8 cellular contexts compared by ENCODE assay signal in the genomic region with DNA sequence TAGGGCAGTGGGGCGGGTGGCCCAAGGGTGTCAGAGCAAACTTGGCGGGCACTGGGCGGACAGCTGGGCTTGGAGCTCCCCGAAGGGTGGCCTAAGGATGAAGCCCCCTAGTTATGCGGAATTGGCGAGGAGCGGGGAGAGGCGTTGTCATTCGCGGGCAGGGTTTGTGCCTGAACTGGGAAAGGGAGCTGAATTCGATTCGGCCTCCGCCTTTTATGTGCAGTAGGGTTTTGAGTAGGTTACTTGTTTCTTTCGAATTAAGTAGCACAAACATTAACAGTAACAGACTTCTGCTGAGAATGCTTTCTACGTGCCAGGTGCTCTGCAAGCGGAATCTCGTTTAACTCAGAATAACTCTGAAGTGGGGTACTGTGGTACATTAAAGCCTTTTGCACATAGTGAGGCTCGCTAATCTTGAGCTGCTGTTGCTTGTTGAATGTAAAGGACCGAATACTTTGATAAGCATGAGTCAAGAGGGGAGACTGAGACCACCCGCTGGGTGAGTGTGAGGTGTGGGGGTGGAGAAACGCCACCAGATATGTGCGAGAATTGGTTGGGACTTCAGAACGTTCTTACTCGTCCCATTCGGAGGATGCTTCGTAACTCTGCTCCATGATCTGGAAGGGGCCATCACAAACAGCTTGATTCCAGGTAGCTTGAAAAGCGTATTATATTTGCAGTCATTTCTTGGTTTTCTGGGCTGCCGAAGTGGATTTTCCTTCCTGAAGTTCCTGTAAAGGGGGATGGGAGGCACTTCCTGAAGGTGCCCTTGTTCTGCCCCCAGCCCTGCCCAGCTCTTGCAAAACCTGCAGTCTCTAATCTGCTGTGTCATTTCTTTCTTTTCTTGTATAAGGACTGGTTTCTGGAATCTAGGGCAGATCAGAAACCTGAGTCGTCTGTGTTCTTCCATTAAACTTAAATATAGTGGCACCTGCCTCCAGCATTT. TPM values are rescaled to one million over a fixed set of nuclear protein-coding genes. Genes with fewer than 3 reads are reported as not detected.
DNase-seq lines count a peak whose midpoint lies in the region; ATAC-seq and TF ChIP-seq lines count a peak whose summit lies in the region.

No MANE protein-coding gene starts in this region.

- H4K20me1 ChIP-seq in SK-N-SH (ENCODE audit: insufficient read depth) (peaks cover 18% of the 10 kb centered on the region; the same call in 1 of the 2 replicates), PC-3 (ENCODE audit: low read length) (peaks cover 13% of the 10 kb centered on the region)

- peak overlapping the region; percentile 76 to 99 for H3K4me3 ChIP-seq in SK-N-SH (ENCODE audit: low read depth in 2 of 2, low read length in 1 of 2)
- peak overlapping the region; percentile 96 for H3K4me3 ChIP-seq in PC-3 (ENCODE audit: low read length)
- H3K4me3 ChIP-seq in mucosa of descending colon: peak overlapping the region; percentile 98

- POLR2A ChIA-PET in SK-N-SH (lab: Yijun Ruan, JAX) (interaction anchor here (0.9 to 1.4 kb wide), 5 partner anchors 19 to 146 kb away, joined by 3 to 6 read pairs (median 5); partner anchors contain the start of gene NDRG3), PC-3 (lab: Charles Lee; ENCODE audit: unreplicated experiment) (interaction anchor here (0.5 to 0.7 kb wide), 3 partner anchors 115 to 433 kb away, joined by 3 to 4 read pairs (median 3); no protein-coding TSS in a partner anchor)

- H3K4me2 ChIP-seq in SK-N-SH (peak overlapping the region; percentile 85), PC-3 (ENCODE audit: low read length) (peak overlapping the region; percentile 91)

- peak overlapping the region; percentile 88; the same call in 1 of the 2 replicates for H2AFZ ChIP-seq in SK-N-SH (ENCODE audit: low read depth)
- peak overlapping the region; percentile 75 for H2AFZ ChIP-seq in PC-3 (ENCODE audit: low read length)

- H3K9ac ChIP-seq in SK-N-SH: peak overlapping the region; percentile 92
- peak overlapping the region; percentile 97 for H3K9ac ChIP-seq in PC-3 (ENCODE audit: low read length)

- H3K4me1 Mint-ChIP-seq in chondrocyte (ENCODE audit: low read depth): peaks cover 23% of the 10 kb centered on the region

- peaks cover 3% of the 10 kb centered on the region for H3K36me3 Mint-ChIP-seq in chondrocyte (ENCODE audit: low read depth)

- TF ChIP-seq CTCF in SK-N-SH (IDR thresholded peaks at IDR 0.05): no peak
- TF ChIP-seq CTCF in PC-3 (conservative IDR thresholded peaks at IDR 0.05; ENCODE audit: low read depth, low read length): no peak
- TF ChIP-seq CTCF in chondrocyte (IDR thresholded peaks at IDR 0.05): no peak
- TF ChIP-seq CTCF in mucosa of descending colon (IDR thresholded peaks at IDR 0.05): no peak

- H3K27ac ChIP-seq in SK-N-SH (ENCODE audit: low read depth in 2 of 2, low read length in 1 of 2) (peak overlapping the region; percentile 29 to 73; a peak in 3 of 4 replicates), PC-3 (ENCODE audit: low read length) (peak overlapping the region; percentile 38)

- H3K79me2 ChIP-seq in SK-N-SH (ENCODE audit: insufficient read depth): peaks cover 38% of the 10 kb centered on the region
- H3K79me2 ChIP-seq in PC-3 (ENCODE audit: low read length): peaks cover 40% of the 10 kb centered on the region

- no peaks in the 10 kb centered on the region for H3K9me2 ChIP-seq in SK-N-SH
- H3K9me2 ChIP-seq in PC-3 (replicated peaks; ENCODE audit: low read length): no peaks in the 10 kb centered on the region

- ATAC-seq in SK-N-SH treated with all-trans-retinoic acid at 6 μM for 48 hours (no peak), PC-3 (no peak), mucosa of descending colon (peak; percentile 19), GM19023 (IDR thresholded peaks at IDR 0.05; ENCODE audit: unreplicated experiment) (no peak)

- peaks cover 13 to 31% of the 10 kb centered on the region in 2 experiments for H3K36me3 ChIP-seq in SK-N-SH (replicated peaks in 1 of 2; ENCODE audit: control insufficient read depth in 1 of 2, insufficient read depth in 2 of 2, low read length in 1 of 2)
- peaks cover 30% of the 10 kb centered on the region for H3K36me3 ChIP-seq in PC-3 (ENCODE audit: low read depth, low read length)
- peaks cover 2% of the 10 kb centered on the region for H3K36me3 ChIP-seq in mucosa of descending colon (ENCODE audit: low read depth)

- H3K4me1 ChIP-seq in SK-N-SH (ENCODE audit: control insufficient read depth in 1 of 2, insufficient read depth in 2 of 2, low read depth in 1 of 2, low read length in 1 of 2) (peaks cover 4 to 12% of the 10 kb centered on the region in 2 experiments; a peak in 1 of 4 replicates), PC-3 (ENCODE audit: insufficient read depth, low read length) (peaks cover 17% of the 10 kb centered on the region), mucosa of descending colon (ENCODE audit: low read depth) (peaks cover 23% of the 10 kb centered on the region)

- CTCF ChIA-PET in SK-N-SH (lab: Yijun Ruan, JAX) (interaction anchor here (0.7 to 3.9 kb wide), 25 partner anchors 8 to 404 kb away, joined by 3 to 37 read pairs (median 4); partner anchors contain the start of genes DSN1, NDRG3 and TGIF2), PC-3 (lab: Charles Lee) (interaction anchor here (0.5 to 1.1 kb wide), 7 partner anchors 9 to 148 kb away, joined by 3 to 12 read pairs (median 3); no protein-coding TSS in a partner anchor)

- intact Hi-C loops in PC-3 (cut with micrococcal nuclease): loop anchor here (10.0 kb wide), 1 partner anchor 258 kb away; a partner anchor contains a TSS
- intact Hi-C loops in mucosa of descending colon (cut with DNase I, micrococcal nuclease): loop anchor here in 1 of 2 donors (5.0 kb wide), 1 partner anchor 49 kb away; no protein-coding TSS in a partner anchor

- H3K27ac Mint-ChIP-seq in chondrocyte (ENCODE audit: unreplicated experiment): peak overlapping the region; percentile 93

- H3K9me3 ChIP-seq in SK-N-SH (no peaks in the 10 kb centered on the region), PC-3 (ENCODE audit: low read length) (no peaks in the 10 kb centered on the region), mucosa of descending colon (no peaks in the 10 kb centered on the region)

- H3K9me3 Mint-ChIP-seq in chondrocyte (ENCODE audit: low read depth): no peaks in the 10 kb centered on the region

- H3K27me3 ChIP-seq in SK-N-SH (ENCODE audit: insufficient read depth) (no peaks in the 10 kb centered on the region), PC-3 (ENCODE audit: low read length) (no peaks in the 10 kb centered on the region)

- H3K4me3 Mint-ChIP-seq in chondrocyte (ENCODE audit: unreplicated experiment): peak overlapping the region; percentile 89

- H3F3A ChIP-seq in SK-N-SH (replicated peaks; ENCODE audit: insufficient read depth): peaks cover 3% of the 10 kb centered on the region
- no peaks in the 10 kb centered on the region for H3F3A ChIP-seq in PC-3 (ENCODE audit: low read length, unreplicated experiment)

- no peak for TF ChIP-seq RAD21 in SK-N-SH (IDR thresholded peaks at IDR 0.05; ENCODE audit: low read length)

- no peak for TF ChIP-seq EP300 in SK-N-SH (IDR thresholded peaks at IDR 0.05; ENCODE audit: borderline replicate concordance in 1 of 2, low read depth in 1 of 2, low read length in 1 of 2)

- no peaks in the 10 kb centered on the region for H3K27me3 Mint-ChIP-seq in chondrocyte (ENCODE audit: low read depth)

- TSS peak; percentile 62 for BruUV-seq in PC-3 (replicated peaks; lab: Mats Ljungman, UMichigan)

- WGBS in SK-N-SH (ENCODE audit: low lambda C conversion rate): 3% methylated on average over 29 of the region's 29 CpGs

- DNase-seq in SK-N-SH (no peak), PC-3 (peak; percentile 32), chondrocyte (ENCODE audit: low spot score) (no peak), mucosa of descending colon (peak in 1 of 3 donors; percentile 42), GM19240 (ENCODE audit: insufficient read length, low spot score) (no peak)
- DNase-seq in activated CD4-positive, alpha-beta T cell treated with anti-CD3 and anti-CD28 coated beads, Interleukin-2, amount 50 U/mL, for 4 hours: no peak

TF ChIP-seq in SK-N-SH, 30 proteins besides CTCF, POLR2A, EP300 and RAD21:
- TF ChIP-seq ELF1 (IDR thresholded peaks at IDR 0.05) (0 out of 2 replicates have a peak, but pooled peaks have one; percentile 14), SIN3A (IDR thresholded peaks at IDR 0.05; ENCODE audit: borderline replicate concordance, low read depth, low read length) (no peak), FOXJ3 (CRISPR knock-in tag; IDR thresholded peaks at IDR 0.05) (no peak)

TF ChIP-seq in SK-N-SH treated with all-trans-retinoic acid at 6 μM for 48 hours, 23 proteins besides CTCF, POLR2A, EP300 and RAD21 (continues in another document):
- no peak for TF ChIP-seq POU6F1 (CRISPR knock-in tag; IDR thresholded peaks at IDR 0.05; ENCODE audit: borderline replicate concordance, low read depth)
- TF ChIP-seq BACH2 (CRISPR knock-in tag; IDR thresholded peaks at IDR 0.05; ENCODE audit: borderline replicate concordance): no peak

RNA-seq across cellular contexts. Expression of gene RAB5IF, which starts 0.9 kb away (rescaled TPM):
- 91.1 and 108 TPM in 2 replicates for polyA plus RNA-seq in SK-N-SH (2012; rRNA removed)
- polyA plus RNA-seq in SK-N-SH (2012; cell fraction: cytosol; rRNA removed): 117 and 118 TPM in 2 replicates
- 46.3 and 65.7 TPM in 2 replicates for polyA plus RNA-seq in SK-N-SH (2012; cell fraction: nucleus; rRNA removed)
- 217 and 255 TPM in 2 replicates for total RNA-seq in PC-3 (2014; rRNA removed)
- 71.3 to 74.0 TPM (median 71.5 TPM) in 3 replicates for total RNA-seq in chondrocyte
- 100 to 1,000 TPM in 2 of 3 donors, 10 to 100 TPM in 1; 96.2 to 150 (median 128) TPM for total RNA-seq in mucosa of descending colon

RNA-seq across cellular contexts. Expression of gene TGIF2, which starts 33.0 kb away (rescaled TPM):
- 10.3 and 10.8 TPM in 2 replicates for polyA plus RNA-seq in SK-N-SH (2012; rRNA removed)
- polyA plus RNA-seq in SK-N-SH (2012; cell fraction: cytosol; rRNA removed): 9.4 and 11.0 TPM in 2 replicates
- polyA plus RNA-seq in SK-N-SH (2012; cell fraction: nucleus; rRNA removed): 8.9 and 12.7 TPM in 2 replicates
- 15.2 and 15.7 TPM in 2 replicates for total RNA-seq in PC-3 (2014; rRNA removed)
- total RNA-seq in chondrocyte: 15.8 to 24.2 TPM (median 18.8 TPM) in 3 replicates
- 10 to 100 TPM in 1 of 3 donors, 1 to 10 TPM in 2; 4.2 to 13.3 (median 6.5) TPM for total RNA-seq in mucosa of descending colon

RNA-seq across cellular contexts. Expression of gene SLA2, which starts 39.6 kb away (rescaled TPM):
- 0.03 TPM in 1 of 2 replicates, not detected in the other for polyA plus RNA-seq in SK-N-SH (2012; rRNA removed)
- 0.03 TPM in 1 of 2 replicates, not detected in the other for polyA plus RNA-seq in SK-N-SH (2012; cell fraction: cytosol; rRNA removed)
- polyA plus RNA-seq in SK-N-SH (2012; cell fraction: nucleus; rRNA removed): 0.08 and 0.14 TPM in 2 replicates
- 0.23 and 0.51 TPM in 2 replicates for total RNA-seq in PC-3 (2014; rRNA removed)
- 0.24 TPM in 1 of 3 replicates, not detected in the others for total RNA-seq in chondrocyte
- 1 to 10 TPM; 1.5 to 1.6 (median 1.6) TPM for total RNA-seq in mucosa of descending colon
